ENCODE assay signal across 8 cellular contexts in genomic region chr11:57499413-57499982, GRCh38. TPM values are rescaled to one million over a fixed set of nuclear protein-coding genes. Genes with fewer than 3 reads are reported as not detected.
DNase-seq lines count a peak whose midpoint lies in the region; ATAC-seq and TF ChIP-seq lines count a peak whose summit lies in the region.

No MANE protein-coding gene starts in this region.

- peaks cover 19% of the 10 kb centered on the region for H3K4me1 ChIP-seq in BLaER1

- H3K36me3 ChIP-seq in BLaER1: peaks cover 96% of the 10 kb centered on the region

- peak; percentile 14 to 94 (median 85) for DNase-seq in caudate nucleus (lab: John Stamatoyannopoulos, UW)
- peak; percentile 100 for DNase-seq in iPS-NIHi7 (ENCODE audit: extremely low spot score)
- peak; percentile 98 for DNase-seq in sciatic nerve (ENCODE audit: low spot score)
- DNase-seq in NK-92 (lab: John Stamatoyannopoulos, UW; ENCODE audit: unreplicated experiment): no peak

- no peaks in the 10 kb centered on the region for H3K9me3 ChIP-seq in BLaER1

- peaks cover 53% of the 10 kb centered on the region for H4K20me1 ChIP-seq in BLaER1

- H3K27me3 ChIP-seq in BLaER1: no peaks in the 10 kb centered on the region

- H3K4me3 ChIP-seq in BLaER1: 0 out of 2 replicates have a peak overlapping the region, but pooled peaks have one; percentile 33

- H3K27ac ChIP-seq in BLaER1 (no peak overlapping the region; the same call in 1 of the 2 replicates), caudate nucleus (ENCODE audit: low read depth, low read length) (peak overlapping the region; percentile 78)

- ATAC-seq in GM19351 (IDR thresholded peaks at IDR 0.05; ENCODE audit: unreplicated experiment) (peak; percentile 59), HG03439 (IDR thresholded peaks at IDR 0.05; ENCODE audit: unreplicated experiment) (peak; percentile 99), sciatic nerve (peak; percentile 99)

- intact Hi-C loops in sciatic nerve (cut with DNase I): no loop called here

- H3K9ac ChIP-seq in BLaER1: peak overlapping the region; percentile 61; the same call in 1 of the 2 replicates

- H3K4me2 ChIP-seq in BLaER1: peak overlapping the region; percentile 88

TF ChIP-seq in PFSK-1, 5 proteins besides CTCF, POLR2A, EP300 and RAD21:
- TF ChIP-seq FOXP2 (optimal IDR thresholded peaks at IDR 0.05; ENCODE audit: borderline replicate concordance, extremely low read depth, extremely low read length, insufficient read depth) (peak; percentile 70), TAF1 (IDR thresholded peaks at IDR 0.05; ENCODE audit: borderline replicate concordance, insufficient read depth, low read length) (0 out of 2 replicates have a peak, but pooled peaks have one; percentile 45), SIN3A (IDR thresholded peaks at IDR 0.05; ENCODE audit: borderline replicate concordance, insufficient read depth, low read length) (0 out of 2 replicates have a peak, but pooled peaks have one; percentile 58), REST (IDR thresholded peaks at IDR 0.05; ENCODE audit: insufficient read depth in 1 of 2, low read depth in 2 of 2, low read length in 2 of 2) (no peak), POLR2AphosphoS5 (IDR thresholded peaks at IDR 0.05; ENCODE audit: low read depth, low read length) (peak; percentile 62; the same call in 1 of the 2 replicates)

RNA-seq across cellular contexts. Expression of gene SLC43A1, which starts 16.0 kb away (rescaled TPM):
- polyA plus RNA-seq in PFSK-1 (2012; ENCODE audit: insufficient read length, low read depth): 94.1 TPM
- 14.8 TPM for total RNA-seq in sciatic nerve

RNA-seq across cellular contexts. Expression of gene TIMM10, which starts 31.1 kb away (rescaled TPM):
- 112 TPM for polyA plus RNA-seq in PFSK-1 (2012; ENCODE audit: insufficient read length, low read depth)
- 42.0 TPM for total RNA-seq in sciatic nerve

RNA-seq across cellular contexts. Expression of gene SMTNL1, which starts 37.9 kb away (rescaled TPM):
- polyA plus RNA-seq in PFSK-1 (2012; ENCODE audit: insufficient read length, low read depth): not detected
- not detected for total RNA-seq in sciatic nerve

RNA-seq across cellular contexts. Expression of gene RTN4RL2, which starts 39.2 kb away (rescaled TPM):
- 44.2 TPM for polyA plus RNA-seq in PFSK-1 (2012; ENCODE audit: insufficient read length, low read depth)
- total RNA-seq in sciatic nerve: 2.5 TPM
